30 cellular contexts compared by ENCODE assay signal in the genomic region with DNA sequence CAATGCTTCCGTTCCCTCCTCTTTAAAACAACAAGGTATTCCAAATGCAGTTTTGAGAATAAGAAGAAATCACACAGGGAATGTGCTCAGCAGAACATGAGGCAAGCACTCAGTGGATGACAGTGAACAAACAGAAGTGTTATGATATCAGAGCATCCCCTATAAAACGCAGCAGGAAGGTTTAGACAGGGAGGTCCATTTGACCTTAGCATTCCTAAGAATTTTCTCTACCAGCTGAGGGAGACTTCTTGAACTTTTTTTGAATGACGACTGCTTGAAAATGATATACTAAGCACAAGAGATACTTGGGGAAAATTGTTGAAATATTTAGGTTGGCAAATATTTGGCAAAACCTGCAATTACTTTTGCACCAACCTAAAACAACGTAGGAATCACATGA. TPM values are rescaled to one million over a fixed set of nuclear protein-coding genes. Genes with fewer than 3 reads are reported as not detected.
"Had no signal": no experiment of that assay in that cellular context is flagged by ENCODE, and none has a peak within 500 bp of the region (broad histone marks: within the 10 kb centered on the region; RNA-seq: fewer than 3 reads in every experiment).

No MANE protein-coding gene starts in this region.

- ATAC-seq: activated CD4-positive, CD25-positive, alpha-beta regulatory T cell treated with anti-CD3 and anti-CD28 coated beads, Interleukin-2, amount 50 U/mL, for 24 hours; natural killer cell treated with Interleukin-12 subunit alpha and Interleukin-12 subunit beta and Interleukin-15 and Interleukin-18, amount 100 ng/mL, for 72 hours; psoas muscle; stimulated activated memory B cell treated with anti-CD40 and anti-IgM and Interleukin-4, amounts not matched to agents 10 μg/mL and 1 μg/mL and 100 μg/mL, for 72 hours; stimulated activated naive CD8-positive, alpha-beta T cell treated with anti-CD3 and anti-CD28 coated beads, Interleukin-15, amount 100 ng/mL, for 72 hours; upper lobe of right lung had no signal

- DNase-seq: activated CD4-positive, alpha-beta T cell treated with anti-CD3 and anti-CD28 coated beads for 48 hours; activated CD4-positive, alpha-beta T cell treated with anti-CD3 and anti-CD28 coated beads, Interleukin-2, amount 50 U/mL, for 48 hours; activated CD8-positive, alpha-beta memory T cell treated with anti-CD3 and anti-CD28 coated beads for 24 hours; activated effector memory CD4-positive, alpha-beta T cell treated with anti-CD3 and anti-CD28 coated beads, Interleukin-2, amount 50 U/mL, for 16 hours; activated naive CD4-positive, alpha-beta T cell treated with anti-CD3 and anti-CD28 coated beads for 36 hours; activated naive CD8-positive, alpha-beta T cell treated with anti-CD3 and anti-CD28 coated beads, Interleukin-2, amount 10 ng/mL, durations not matched to agents 7 days and 5 days; amygdala; caudate nucleus; erythroblast; head of caudate nucleus; hippocampal formation; kidney; ovary; psoas muscle; sigmoid colon; small intestine; stimulated activated CD4-positive, alpha-beta T cell treated with anti-CD3 and anti-CD28 coated beads, Interleukin-4, amount 100 ng/mL, for 4 hours; stimulated activated CD8-positive, alpha-beta memory T cell treated with anti-CD3 and anti-CD28 coated beads, Interleukin-4, amount 100 ng/mL, for 48 hours; stimulated activated naive CD8-positive, alpha-beta T cell treated with anti-CD3 and anti-CD28 coated beads, Interleukin-15, amount 100 ng/mL, for 72 hours; SW 1271; T1000; tibial artery; upper lobe of right lung; WERI-Rb-1 had no signal

- H3K4me3 ChIP-seq: ovary, psoas muscle, sigmoid colon, suprapubic skin, tibial artery, upper lobe of right lung had no signal

- FAIRE-seq: endometrium, kidney, small intestine had no signal

- H3K27me3 ChIP-seq: ovary, sigmoid colon, suprapubic skin, tibial artery, upper lobe of right lung had no signal

- H3K27ac ChIP-seq: ovary, psoas muscle, sigmoid colon, suprapubic skin, tibial artery, upper lobe of right lung, WERI-Rb-1 had no signal

- H3K9me3 ChIP-seq: ovary, psoas muscle, sigmoid colon, suprapubic skin, tibial artery, upper lobe of right lung had no signal

- H3K36me3 ChIP-seq: ovary, WERI-Rb-1 had no signal

RNA-seq across cellular contexts. Expression of gene SLC45A2, which starts 19.4 kb away (rescaled TPM):
- polyA plus RNA-seq: fibroblast of lung, ovary, small intestine had no signal
